8 cellular contexts compared by ENCODE assay signal in the genomic region with DNA sequence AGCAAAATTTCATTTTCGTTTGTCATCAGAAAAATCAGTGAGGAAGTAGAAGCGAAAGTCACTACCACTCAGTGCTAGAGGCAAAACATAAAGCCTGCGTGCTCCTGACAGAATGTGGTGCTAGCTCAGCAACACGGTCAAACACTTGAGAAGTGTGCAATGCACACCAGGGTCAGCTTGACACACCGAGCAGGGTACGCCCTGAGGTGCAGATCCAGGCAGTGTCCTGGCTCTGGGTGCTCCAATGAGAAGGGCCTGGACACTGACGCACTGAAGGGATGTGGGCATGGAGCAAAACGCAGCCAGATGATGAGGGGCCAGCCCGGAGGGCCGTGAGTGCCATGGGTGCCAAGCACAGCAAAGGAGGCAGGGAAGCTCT. TPM values are rescaled to one million over a fixed set of nuclear protein-coding genes. Genes with fewer than 3 reads are reported as not detected.
DNase-seq lines count a peak whose midpoint lies in the region; ATAC-seq and TF ChIP-seq lines count a peak whose summit lies in the region.

No MANE protein-coding gene starts in this region.

- no peak overlapping the region for H4K8ac ChIP-seq in H9 (replicated peaks; ENCODE audit: insufficient read length, low read depth, low read length)

- H2BK12ac ChIP-seq in H9 (ENCODE audit: insufficient read length, low read depth, low read length): no peak overlapping the region

- no peak overlapping the region for H2BK20ac ChIP-seq in H9 (ENCODE audit: low read depth, low read length, poor library complexity, severe bottlenecking)

- no peaks in the 10 kb centered on the region; the same call in 1 of the 2 replicates for H3K4me1 ChIP-seq in H9 (ENCODE audit: insufficient read depth, low read length)

- no peak overlapping the region for H2AK5ac ChIP-seq in H9 (ENCODE audit: insufficient read length, low read length)

- no peak overlapping the region for H2BK5ac ChIP-seq in H9 (ENCODE audit: insufficient read length, low read length)

- H3K9me3 ChIP-seq in H9 (ENCODE audit: control insufficient read depth, low read depth, low read length): no peaks in the 10 kb centered on the region

- H3K36me3 Mint-ChIP-seq in T-helper 1 cell treated with Interleukin-12 subunit alpha and Interleukin-12 subunit beta and Interleukin-4 antibody, amounts not matched to agents 30 μg/mL and 1 μg/mL, for 36 hours (ENCODE audit: low read depth): peaks cover 37% of the 10 kb centered on the region
- peaks cover 22 to 37% (median 23%) of the 10 kb centered on the region in 3 experiments for H3K36me3 Mint-ChIP-seq in H9 (ENCODE audit: insufficient read depth in 1 of 3, low read depth in 3 of 3)

- H3K27ac ChIP-seq in H9 (ENCODE audit: insufficient read length, low read depth, low read length): no peak overlapping the region
- H3K27ac ChIP-seq in coronary artery: peak overlapping the region in 1 of 2 donors; percentile 72

- no peak overlapping the region for H3K56ac ChIP-seq in H9 (ENCODE audit: insufficient read length, low read depth, low read length)

- no peak overlapping the region for H3K4me2 ChIP-seq in H9 (ENCODE audit: insufficient read depth, insufficient read length, low read length)

- H3K27me3 Mint-ChIP-seq in T-helper 1 cell treated with Interleukin-12 subunit alpha and Interleukin-12 subunit beta and Interleukin-4 antibody, amounts not matched to agents 30 μg/mL and 1 μg/mL, for 36 hours (ENCODE audit: low read depth): no peaks in the 10 kb centered on the region
- H3K27me3 Mint-ChIP-seq in H9 (ENCODE audit: low read depth): peaks cover 7% of the 10 kb centered on the region

- no peak overlapping the region for H4K5ac ChIP-seq in H9 (ENCODE audit: insufficient read length, low read depth, low read length)

- no peak overlapping the region for H4K91ac ChIP-seq in H9 (ENCODE audit: insufficient read length, low read depth, low read length)

- H3K79me1 ChIP-seq in H9 (ENCODE audit: insufficient read depth, low read depth, low read length, poor library complexity, severe bottlenecking): no peaks in the 10 kb centered on the region

- H3K14ac ChIP-seq in H9 (ENCODE audit: insufficient read depth, low read length): no peak overlapping the region

- no peak overlapping the region for H3K9ac ChIP-seq in H9 (ENCODE audit: extremely low read depth, insufficient read length, low read length)

- H3K23me2 ChIP-seq in H9 (ENCODE audit: insufficient read length, low read depth, low read length, poor library complexity, severe bottlenecking): peaks cover under 1% of the 10 kb centered on the region

- no peaks in the 10 kb centered on the region for H3K9me3 Mint-ChIP-seq in T-helper 1 cell treated with Interleukin-12 subunit alpha and Interleukin-12 subunit beta and Interleukin-4 antibody, amounts not matched to agents 30 μg/mL and 1 μg/mL, for 36 hours
- peaks cover 0 to 12% of the 10 kb centered on the region in 2 experiments; a peak in 2 of 5 replicates for H3K9me3 Mint-ChIP-seq in H9

- H3K79me2 ChIP-seq in H9 (ENCODE audit: insufficient read depth, low read length): no peaks in the 10 kb centered on the region

- H3K27ac Mint-ChIP-seq in T-helper 1 cell treated with Interleukin-12 subunit alpha and Interleukin-12 subunit beta and Interleukin-4 antibody, amounts not matched to agents 30 μg/mL and 1 μg/mL, for 36 hours: peak overlapping the region; percentile 96
- peak overlapping the region in 1 of 3 experiments; percentile 92; a peak in 1 of 7 replicates for H3K27ac Mint-ChIP-seq in H9

- no peaks in the 10 kb centered on the region for H3K27me3 ChIP-seq in H9 (ENCODE audit: insufficient read depth, low read length)

- H2BK120ac ChIP-seq in H9 (ENCODE audit: low read depth, low read length, poor library complexity, severe bottlenecking): no peak overlapping the region

- TF ChIP-seq POLR2A in GM18951 (IDR thresholded peaks at IDR 0.05; ENCODE audit: extremely low read depth, insufficient read depth, insufficient read length): peak; percentile 33

- peak; percentile 31 for ATAC-seq in HG02763 (IDR thresholded peaks at IDR 0.05; ENCODE audit: unreplicated experiment)

- H3K23ac ChIP-seq in H9 (ENCODE audit: insufficient read length, low read depth, low read length): no peak overlapping the region

- no peak overlapping the region for H2BK15ac ChIP-seq in H9 (ENCODE audit: low read depth, low read length)

- no peak overlapping the region for H3T11ph ChIP-seq in H9 (ENCODE audit: low read length)

- DNase-seq in medulla oblongata (ENCODE audit: extremely low spot score) (peak; percentile 52), NCI-H1048 (lab: John Stamatoyannopoulos, UW) (no peak), H9 (no peak), NCI-H2227 treated with DMSO at 0.1 percent for 48 hours (lab: John Stamatoyannopoulos, UW) (no peak), coronary artery (ENCODE audit: low spot score) (no peak)

- H4K20me1 ChIP-seq in H9 (ENCODE audit: control insufficient read depth, insufficient read depth, insufficient read length): peaks cover 3% of the 10 kb centered on the region

- in situ Hi-C loops in GM18951 (cut with MboI; ENCODE audit: low sequenced_read_pairs, unreplicated experiment): no loop called here

- no peak for TF ChIP-seq CTCF in H9 (conservative IDR thresholded peaks at IDR 0.05)
- no peak for TF ChIP-seq CTCF in coronary artery (IDR thresholded peaks at IDR 0.05)

- no peak overlapping the region for H2AFZ ChIP-seq in H9 (ENCODE audit: low read length)

- H3K4ac ChIP-seq in H9 (ENCODE audit: low read depth, low read length): no peak overlapping the region

- H3K18ac ChIP-seq in H9 (ENCODE audit: insufficient read length, low read depth, low read length): no peak overlapping the region

- no CpG with 5 or more reads among the region's 10 CpGs for WGBS in H9 (ENCODE audit: extremely low coverage, insufficient read length, low lambda C conversion rate)

- H3K4me3 ChIP-seq in coronary artery: no peak overlapping the region

- H3K4me1 Mint-ChIP-seq in T-helper 1 cell treated with Interleukin-12 subunit alpha and Interleukin-12 subunit beta and Interleukin-4 antibody, amounts not matched to agents 30 μg/mL and 1 μg/mL, for 36 hours (ENCODE audit: low read depth): peaks cover 54% of the 10 kb centered on the region
- peaks cover 18 to 23% of the 10 kb centered on the region in 2 experiments for H3K4me1 Mint-ChIP-seq in H9

- peak overlapping the region; percentile 81 for H3K4me3 Mint-ChIP-seq in T-helper 1 cell treated with Interleukin-12 subunit alpha and Interleukin-12 subunit beta and Interleukin-4 antibody, amounts not matched to agents 30 μg/mL and 1 μg/mL, for 36 hours
- no peak overlapping the region; a peak in 1 of 5 replicates for H3K4me3 Mint-ChIP-seq in H9

RNA-seq across cellular contexts. Expression of a gene that starts 5.9 kb away (rescaled TPM):
- 28.2 and 29.2 TPM in 2 replicates for total RNA-seq in H9 (2021)

RNA-seq across cellular contexts. Expression of a gene that starts 48.8 kb away (rescaled TPM):
- total RNA-seq in H9 (2021): 33.6 and 35.4 TPM in 2 replicates
